21 cellular contexts compared by ENCODE assay signal in genomic region chr1:239446611-239447010, GRCh38.
"Had no signal": no experiment of that assay in that cellular context is flagged by ENCODE, and none has a peak within 500 bp of the region (broad histone marks: within the 10 kb centered on the region; RNA-seq: fewer than 3 reads in every experiment).

No MANE protein-coding gene starts in this region.

- ATAC-seq: K562, Panc1, SK-N-SH treated with all-trans-retinoic acid at 6 μM for 48 hours had no signal

- H3K9me3 ChIP-seq: SJCRH30 had no signal

- H3K4me3 ChIP-seq: K562, SJCRH30 had no signal

- H3K4me1 ChIP-seq: SJCRH30 had no signal

- H3K36me3 ChIP-seq: SJCRH30 had no signal

- H3K27ac ChIP-seq: HL-60, KMS-11, RWPE1, SJCRH30 had no signal

- H3K27me3 ChIP-seq: SJCRH30 had no signal

- DNase-seq: Kasumi-1, MM.1S, NCI-H1092 treated with DMSO at 0.1 percent for 48 hours, NCI-H1436 treated with DMSO at 0.1 percent for 48 hours, NCI-H1694, NCI-H187 treated with DMSO at 0.1 percent for 48 hours, NCI-H2029 treated with DMSO at 0.1 percent for 48 hours, NCI-H2171 treated with DMSO at 0.1 percent for 48 hours, NCI-H345, NCI-H446 treated with DMSO at 0.1 percent for 48 hours, NCI-H510A treated with DMSO at 0.1 percent for 48 hours, NCI-H526, NCI-H774, SHP77, SJCRH30 had no signal
